In genomic region chr12:46357438-46358324, GRCh38 we compare ENCODE assay signal across 10 cellular contexts. TPM values are rescaled to one million over a fixed set of nuclear protein-coding genes. Genes with fewer than 3 reads are reported as not detected.
DNase-seq lines count a peak whose midpoint lies in the region; FAIRE-seq and TF ChIP-seq lines count a peak whose summit lies in the region.
"Had no signal": no experiment of that assay in that cellular context is flagged by ENCODE, and none has a peak within 500 bp of the region (broad histone marks: within the 10 kb centered on the region; RNA-seq: fewer than 3 reads in every experiment).

No MANE protein-coding gene starts in this region.

- H3K4me2 ChIP-seq in endothelial cell of umbilical vein (ENCODE audit: insufficient read depth, low read length), result no peak overlapping the region
- no peak overlapping the region for H3K4me2 ChIP-seq in osteoblast (ENCODE audit: insufficient read depth, low read length)

- H3K27me3 ChIP-seq in endothelial cell of umbilical vein (ENCODE audit: control insufficient read depth in 2 of 2, insufficient read depth in 2 of 2, low read length in 2 of 2), result no peaks in the 10 kb centered on the region
- H3K27me3 ChIP-seq in osteoblast (ENCODE audit: insufficient read depth, low read length), result no peaks in the 10 kb centered on the region
- H3K27me3 ChIP-seq: esophagus squamous epithelium had no signal

- H3K36me3 ChIP-seq in endothelial cell of umbilical vein (ENCODE audit: control insufficient read depth in 2 of 2, extremely low read depth in 1 of 2, insufficient read depth in 2 of 2, low read length in 2 of 2) (peaks cover 15 to 41% of the 10 kb centered on the region in 2 experiments), osteoblast (ENCODE audit: insufficient read depth, low read length) (peaks cover 42% of the 10 kb centered on the region)

- dilution Hi-C loops in endothelial cell of umbilical vein (cut with MboI; ENCODE audit: extremely low pct_ligation_motif_present, low sequenced_read_pairs), result no loop called here

- peak; percentile 18 for DNase-seq in NCI-H1092 treated with DMSO at 0.1 percent for 48 hours (lab: John Stamatoyannopoulos, UW)
- no peak for DNase-seq in NCI-H1092 (lab: John Stamatoyannopoulos, UW)
- peak; percentile 42 for DNase-seq in NCI-H226
- peak; percentile 81 for DNase-seq in endothelial cell of umbilical vein (ENCODE audit: low read depth, low spot score)
- no peak for DNase-seq in osteoblast (ENCODE audit: insufficient read length, low spot score, missing footprints)
- DNase-seq in GOT3 (lab: John Stamatoyannopoulos, UW), result no peak
- no peak for DNase-seq in HuH-7 (ENCODE audit: low spot score)
- DNase-seq in globus pallidus (ENCODE audit: low spot score), result no peak
- DNase-seq: esophagus squamous epithelium, NCI-H1694 had no signal

- H3K9me1 ChIP-seq in endothelial cell of umbilical vein (replicated peaks; ENCODE audit: control insufficient read depth, extremely low read depth, insufficient read depth, low read length), result no peaks in the 10 kb centered on the region

- intact Hi-C loops in endothelial cell of umbilical vein (cut with micrococcal nuclease), result loop anchor here (5.0 kb wide), 1 partner anchor 205 kb away; no protein-coding TSS in a partner anchor

- H2AFZ ChIP-seq in endothelial cell of umbilical vein (ENCODE audit: low read depth, low read length) (no peak overlapping the region), osteoblast (ENCODE audit: low read length) (no peak overlapping the region)

- H3K4me3 ChIP-seq in endothelial cell of umbilical vein (replicated peaks in 1 of 3; ENCODE audit: insufficient read depth in 1 of 3, low read depth in 1 of 3, low read length in 3 of 3) (no peak overlapping the region), osteoblast (ENCODE audit: insufficient read depth, low read length) (no peak overlapping the region)
- H3K4me3 ChIP-seq: esophagus squamous epithelium had no signal

- no peak overlapping the region for H3K9ac ChIP-seq in endothelial cell of umbilical vein (replicated peaks; ENCODE audit: extremely low read depth, insufficient read depth, low read length)

- H3K9me3 ChIP-seq in endothelial cell of umbilical vein (replicated peaks; ENCODE audit: control insufficient read depth, insufficient read depth, low read length) (no peaks in the 10 kb centered on the region), osteoblast (ENCODE audit: low read depth, low read length) (no peaks in the 10 kb centered on the region)
- H3K9me3 ChIP-seq: esophagus squamous epithelium had no signal

- no TSS peak for BruUV-seq in endothelial cell of umbilical vein (replicated peaks; lab: Mats Ljungman, UMichigan)

- POLR2A ChIA-PET in endothelial cell of umbilical vein (lab: Charles Lee), result interaction anchor here (0.5 to 2.3 kb wide), 5 partner anchors 8 to 1026 kb away, joined by 4 to 6 read pairs (median 5); no protein-coding TSS in a partner anchor

- H4K20me1 ChIP-seq in endothelial cell of umbilical vein (replicated peaks; ENCODE audit: control insufficient read depth, extremely low read depth, insufficient read depth, low read length), result peaks cover 24% of the 10 kb centered on the region
- peaks cover 50% of the 10 kb centered on the region for H4K20me1 ChIP-seq in osteoblast (ENCODE audit: insufficient read depth, low read length)

- TF ChIP-seq POLR2A in endothelial cell of umbilical vein (IDR thresholded peaks at IDR 0.05; ENCODE audit: low read depth, low read length), result peak; percentile 91

- peaks cover under 1% of the 10 kb centered on the region for H3K79me2 ChIP-seq in endothelial cell of umbilical vein (ENCODE audit: control insufficient read depth, insufficient read depth, low read length)
- H3K79me2 ChIP-seq in osteoblast (ENCODE audit: insufficient read depth, low read length), result no peaks in the 10 kb centered on the region

- H3K27ac ChIP-seq in endothelial cell of umbilical vein (ENCODE audit: insufficient read depth, low read depth, low read length), result no peak overlapping the region
- H3K27ac ChIP-seq in osteoblast (ENCODE audit: low read depth, low read length), result peak overlapping the region; percentile 15

- TF ChIP-seq CTCF in endothelial cell of umbilical vein (IDR thresholded peaks at IDR 0.05; ENCODE audit: extremely low read depth in 1 of 2, insufficient read depth in 1 of 2, low read depth in 1 of 2, low read length in 2 of 2) (no peak), osteoblast (IDR thresholded peaks at IDR 0.05; ENCODE audit: extremely low read depth, low read depth, low read length) (no peak)

- CTCF ChIA-PET in endothelial cell of umbilical vein (lab: Charles Lee), result interaction anchor here (1.5 to 2.6 kb wide), 5 partner anchors 233 to 664 kb away, joined by 6 to 25 read pairs (median 10); no protein-coding TSS in a partner anchor

- no peak for FAIRE-seq in endothelial cell of umbilical vein (lab: Jason Lieb, UNC)

- peaks cover 2% of the 10 kb centered on the region for H3K4me1 ChIP-seq in endothelial cell of umbilical vein (ENCODE audit: control insufficient read depth, extremely low read depth, insufficient read depth, low read length)
- no peaks in the 10 kb centered on the region for H3K4me1 ChIP-seq in osteoblast (ENCODE audit: insufficient read depth, low read length)

TF ChIP-seq in endothelial cell of umbilical vein, 7 proteins besides CTCF, POLR2A, EP300 and RAD21:
- TF ChIP-seq GATA2 (IDR thresholded peaks at IDR 0.05; ENCODE audit: insufficient read depth, insufficient read length, low read depth, low read length) (peak; percentile 6), EZH2 (IDR thresholded peaks at IDR 0.05; ENCODE audit: borderline replicate concordance, low read depth, low read length, severe bottlenecking) (no peak)

RNA-seq across cellular contexts. Expression of gene SLC38A2, which starts 14.9 kb away (rescaled TPM):
- total RNA-seq in endothelial cell of umbilical vein, result 427 and 459 TPM in 2 replicates
- 263 and 267 TPM in 2 replicates for polyA plus RNA-seq in endothelial cell of umbilical vein
- polyA plus RNA-seq in endothelial cell of umbilical vein (2011; cell fraction: cytosol; rRNA removed), result 96.2 and 111 TPM in 2 replicates
- 800 and 825 TPM in 2 replicates for polyA plus RNA-seq in endothelial cell of umbilical vein (2011; cell fraction: nucleus; rRNA removed)
- 442 and 473 TPM in 2 replicates for polyA plus RNA-seq in endothelial cell of umbilical vein (2012)
- 496 and 527 TPM in 2 replicates for polyA minus RNA-seq in endothelial cell of umbilical vein
- 275 TPM for polyA minus RNA-seq in endothelial cell of umbilical vein (2011; cell fraction: cytosol; rRNA and poly(A)+ RNA removed)
- 1,147 and 1,325 TPM in 2 replicates for polyA minus RNA-seq in endothelial cell of umbilical vein (2011; cell fraction: nucleus; rRNA and poly(A)+ RNA removed)
- 919 and 1,020 TPM in 2 replicates for total RNA-seq in osteoblast

Comparison
In these comparisons a context has a peak if more than half of its experiments do, and no peak if none do; other contexts are left out.
1. DNase-seq: peak in NCI-H1092 treated with DMSO at 0.1 percent for 48 hours (single experiment), NCI-H226 (single experiment) and endothelial cell of umbilical vein (single experiment); none in NCI-H1092 (single experiment), osteoblast (single experiment), GOT3 (single experiment), HuH-7 (single experiment) and globus pallidus (single experiment).